8 cellular contexts compared by ENCODE assay signal in genomic region chr17:10697092-10698081, GRCh38. TPM values are rescaled to one million over a fixed set of nuclear protein-coding genes. Genes with fewer than 3 reads are reported as not detected.
DNase-seq lines count a peak whose midpoint lies in the region; ATAC-seq and TF ChIP-seq lines count a peak whose summit lies in the region.

ADPRM (plus strand) TSS chr17:10697594; CDS start chr17:10704927, 7,333 bp downstream.
SCO1 (minus strand) TSS chr17:10697533; CDS start chr17:10697507, 26 bp downstream.

- peak within 1 kb of the TSS; percentile 96 for H3K4me3 Mint-ChIP-seq in neural progenitor cell

- peak within 1 kb of the TSS; percentile 85 for H3K4me2 ChIP-seq in neural progenitor cell

- H3F3A ChIP-seq in neural progenitor cell (ENCODE audit: low read depth) = no peaks in the 10 kb centered on the region

- H3K36me3 ChIP-seq in HAP-1 (replicated peaks) (peaks cover 31% of the 10 kb centered on the region), MG63 (peaks cover 39% of the 10 kb centered on the region), neural progenitor cell (no peaks in the 10 kb centered on the region)

- H3K9me3 ChIP-seq in HAP-1 (no peaks in the 10 kb centered on the region), MG63 (no peaks in the 10 kb centered on the region), neural progenitor cell (ENCODE audit: low read depth) (no peaks in the 10 kb centered on the region)

- peaks cover 7% of the 10 kb centered on the region for H4K20me1 ChIP-seq in neural progenitor cell (ENCODE audit: low read depth)

- no peaks in the 10 kb centered on the region for H3K27me3 ChIP-seq in HAP-1 (ENCODE audit: low read depth)
- no peaks in the 10 kb centered on the region for H3K27me3 ChIP-seq in MG63
- H3K27me3 ChIP-seq in foreskin keratinocyte = no peaks in the 10 kb centered on the region
- no peaks in the 10 kb centered on the region for H3K27me3 ChIP-seq in neural progenitor cell

- peak; percentile 97 for ATAC-seq in foreskin keratinocyte

- peak within 1 kb of the TSS; percentile 67 for H3K9ac ChIP-seq in neural progenitor cell

- in situ Hi-C loops in HAP-1 (cut with MboI; ENCODE audit: low sequenced_read_pairs) = no loop called here

- H3K27me3 Mint-ChIP-seq in neural progenitor cell (ENCODE audit: insufficient read depth, low read depth) = no peaks in the 10 kb centered on the region

- peaks cover 83% of the 10 kb centered on the region for H3K79me2 ChIP-seq in neural progenitor cell (ENCODE audit: low read depth)

- DNase-seq in GF-D8 (lab: John Stamatoyannopoulos, UW) = peak; percentile 75
- DNase-seq in HAP-1 (ENCODE audit: low spot score in 2 of 2) = peak; percentile 82 to 94
- peak; percentile 97 for DNase-seq in MG63
- DNase-seq in SIG-M5 treated with dmso at 0.1 percent for 504 hours (lab: John Stamatoyannopoulos, UW; ENCODE audit: unreplicated experiment) = peak; percentile 92
- peak; percentile 67 to 82 (median 78) for DNase-seq in activated naive CD4-positive, alpha-beta T cell (lab: John Stamatoyannopoulos, UW)
- DNase-seq in foreskin keratinocyte = peak; percentile 77 to 86
- peak; percentile 98 for DNase-seq in neural progenitor cell (ENCODE audit: low spot score)
- DNase-seq in stromal cell of bone marrow (ENCODE audit: low read depth) = peak; percentile 90

- TF ChIP-seq CTCF in foreskin keratinocyte (conservative IDR thresholded peaks at IDR 0.05) = peak; percentile 63
- TF ChIP-seq CTCF in neural progenitor cell (IDR thresholded peaks at IDR 0.05) = peak; percentile 54

- H3K4me3 ChIP-seq in HAP-1 (peak within 1 kb of the TSS; percentile 92), MG63 (peak within 1 kb of the TSS; percentile 88), neural progenitor cell (peak within 1 kb of the TSS; percentile 91)

- peaks cover 9% of the 10 kb centered on the region for H3K4me1 Mint-ChIP-seq in neural progenitor cell

- H3K27ac Mint-ChIP-seq in neural progenitor cell = peak within 1 kb of the TSS; percentile 91

- H3K27ac ChIP-seq in foreskin keratinocyte = peak within 1 kb of the TSS; percentile 77
- H3K27ac ChIP-seq in neural progenitor cell = peak within 1 kb of the TSS; percentile 38

- H3K4me1 ChIP-seq in HAP-1 = peaks cover 12% of the 10 kb centered on the region
- H3K4me1 ChIP-seq in foreskin keratinocyte = peaks cover 3% of the 10 kb centered on the region
- H3K4me1 ChIP-seq in neural progenitor cell = peaks cover 10% of the 10 kb centered on the region

- H3K36me3 Mint-ChIP-seq in neural progenitor cell = no peaks in the 10 kb centered on the region

- H2AFZ ChIP-seq in neural progenitor cell (replicated peaks) = peak within 1 kb of the TSS; percentile 66

- H3K9me3 Mint-ChIP-seq in neural progenitor cell = no peaks in the 10 kb centered on the region

RNA-seq across cellular contexts. Expression of gene ADPRM, which starts in this region (rescaled TPM):
- total RNA-seq in MG63 (2014; rRNA removed; shearing (Covaris generic); ENCODE audit: low replicate concordance) = 5.3 and 12.5 TPM in 2 replicates
- total RNA-seq in foreskin keratinocyte (5.7 and 10.4 TPM in 2 replicates), neural progenitor cell (ENCODE audit: low replicate concordance) (8.9 and 10.2 TPM in 2 replicates)
- 5.6 and 9.0 TPM in 2 replicates for polyA plus RNA-seq in foreskin keratinocyte

RNA-seq across cellular contexts. Expression of gene SCO1, which starts in this region (rescaled TPM):
- total RNA-seq in MG63 (2014; rRNA removed; shearing (Covaris generic); ENCODE audit: low replicate concordance) = 40.4 and 44.7 TPM in 2 replicates
- total RNA-seq in foreskin keratinocyte (33.0 and 36.9 TPM in 2 replicates), neural progenitor cell (ENCODE audit: low replicate concordance) (32.4 and 39.0 TPM in 2 replicates)
- 24.7 and 30.9 TPM in 2 replicates for polyA plus RNA-seq in foreskin keratinocyte

Comparison
In these comparisons a context has a peak if more than half of its experiments do, and no peak if none do; other contexts are left out.
1. Peak in every context shown above with its lines: DNase-seq, ATAC-seq, H3K4me3 ChIP-seq and H3K27ac ChIP-seq.